ENCODE assay signal across 9 cellular contexts in genomic region chr15:66707310-66708160, GRCh38. TPM values are rescaled to one million over a fixed set of nuclear protein-coding genes. Genes with fewer than 3 reads are reported as not detected.
DNase-seq lines count a peak whose midpoint lies in the region; ATAC-seq and TF ChIP-seq lines count a peak whose summit lies in the region.
"Had no signal": no experiment of that assay in that cellular context is flagged by ENCODE, and none has a peak within 500 bp of the region (broad histone marks: within the 10 kb centered on the region; RNA-seq: fewer than 3 reads in every experiment).

No MANE protein-coding gene starts in this region.

- CTCF ChIA-PET in SK-N-SH (lab: Yijun Ruan, JAX) = interaction anchor here (0.6 to 12.9 kb wide), 19 partner anchors 10 to 641 kb away, joined by 3 to 172 read pairs (median 5); no protein-coding TSS in a partner anchor

- H3K9me3 Mint-ChIP-seq in HFFc6 = no peaks in the 10 kb centered on the region

- peak overlapping the region; percentile 62 to 74; a peak in 3 of 4 replicates for H3K27ac ChIP-seq in SK-N-SH (ENCODE audit: low read depth in 2 of 2, low read length in 1 of 2)
- H3K27ac ChIP-seq in right atrium auricular region = peak overlapping the region; percentile 69 to 72
- H3K27ac ChIP-seq in subcutaneous abdominal adipose tissue (ENCODE audit: low read depth, low read length) = peak overlapping the region; percentile 74
- peak overlapping the region in 1 of 5 donors; percentile 72 for H3K27ac ChIP-seq in adrenal gland
- H3K27ac ChIP-seq: neutrophil had no signal

- peak overlapping the region; percentile 95 for H3K4me2 ChIP-seq in SK-N-SH

- H3K4me1 ChIP-seq in SK-N-SH (ENCODE audit: control insufficient read depth in 1 of 2, insufficient read depth in 2 of 2, low read depth in 1 of 2, low read length in 1 of 2) (peaks cover 28 to 32% of the 10 kb centered on the region in 2 experiments; a peak in 3 of 4 replicates), right atrium auricular region (peaks cover 0 to 45% of the 10 kb centered on the region in 2 donors), subcutaneous abdominal adipose tissue (ENCODE audit: control insufficient read depth in 5 of 5, insufficient read depth in 5 of 5, low read length in 5 of 5) (peaks cover 3 to 79% (median 72%) of the 10 kb centered on the region in 5 donors), adrenal gland (replicated peaks in 1 of 2) (peaks cover 0 to 21% of the 10 kb centered on the region in 2 donors)

- H3K4me3 Mint-ChIP-seq in HFFc6 = peak overlapping the region; percentile 73

- H4K20me1 ChIP-seq in SK-N-SH (ENCODE audit: insufficient read depth) = peaks cover 83% of the 10 kb centered on the region

- peaks cover 1% of the 10 kb centered on the region; the same call in 1 of the 2 replicates for H3K27me3 Mint-ChIP-seq in HFFc6 (ENCODE audit: insufficient read depth)

- POLR2A ChIA-PET in SK-N-SH (lab: Yijun Ruan, JAX) = no interaction called here

- H3K9ac ChIP-seq in SK-N-SH (peak overlapping the region; percentile 36; the same call in 1 of the 2 replicates), subcutaneous abdominal adipose tissue (ENCODE audit: low read length in 5 of 5) (peak overlapping the region in 2 of 5 donors; percentile 62 to 71)

- no peaks in the 10 kb centered on the region for H3K9me3 ChIP-seq in SK-N-SH
- H3K9me3 ChIP-seq in right atrium auricular region = no peaks in the 10 kb centered on the region
- H3K9me3 ChIP-seq in subcutaneous abdominal adipose tissue (ENCODE audit: control insufficient read depth in 5 of 5, low read length in 5 of 5) = no peaks in the 10 kb centered on the region
- no peaks in the 10 kb centered on the region for H3K9me3 ChIP-seq in adrenal gland (replicated peaks in 1 of 3)
- H3K9me3 ChIP-seq: neutrophil had no signal

- TF ChIP-seq CTCF in HFFc6 (IDR thresholded peaks at IDR 0.05) (peak; percentile 45), SK-N-SH (IDR thresholded peaks at IDR 0.05) (peak; percentile 41; the same call in 1 of the 2 replicates), right atrium auricular region (IDR thresholded peaks at IDR 0.05) (peak in 1 of 2 donors; percentile 25), adrenal gland (IDR thresholded peaks at IDR 0.05) (no peak)

- H3K4me1 Mint-ChIP-seq in HFFc6 (ENCODE audit: low read depth) = peaks cover 64% of the 10 kb centered on the region

- H3F3A ChIP-seq in SK-N-SH (replicated peaks; ENCODE audit: insufficient read depth) = peaks cover 11% of the 10 kb centered on the region

- intact Hi-C loops in adrenal gland (cut with DNase I) = loop anchor here (10.0 kb wide), 2 partner anchors 137 to 147 kb away; no protein-coding TSS in a partner anchor

- peak; percentile 25 for DNase-seq in HFFc6
- peak; percentile 90 for DNase-seq in SK-N-SH
- no peak for DNase-seq in right atrium auricular region (ENCODE audit: low spot score)
- no peak for DNase-seq in activated CD4-positive, alpha-beta T cell treated with anti-CD3 and anti-CD28 coated beads for 1 hour
- no peak for DNase-seq in adrenal gland

- H3K9me2 ChIP-seq in SK-N-SH = no peaks in the 10 kb centered on the region

- TF ChIP-seq POLR2A in GM18505 (IDR thresholded peaks at IDR 0.05; ENCODE audit: borderline replicate concordance, extremely low read depth, insufficient read depth, insufficient read length) = no peak
- no peak for TF ChIP-seq POLR2A in adrenal gland (IDR thresholded peaks at IDR 0.05)

- H3K36me3 ChIP-seq in SK-N-SH (replicated peaks in 1 of 2; ENCODE audit: control insufficient read depth in 1 of 2, insufficient read depth in 2 of 2, low read length in 1 of 2) (peaks cover 8 to 25% of the 10 kb centered on the region in 2 experiments), right atrium auricular region (no peaks in the 10 kb centered on the region), subcutaneous abdominal adipose tissue (ENCODE audit: control insufficient read depth in 5 of 5, insufficient read depth in 5 of 5, low read length in 5 of 5) (peaks cover 0 to 7% (median 0%) of the 10 kb centered on the region in 5 donors), adrenal gland (replicated peaks in 1 of 2) (no peaks in the 10 kb centered on the region)
- H3K36me3 ChIP-seq: neutrophil had no signal

- H3K27me3 ChIP-seq in SK-N-SH (ENCODE audit: insufficient read depth) (no peaks in the 10 kb centered on the region), right atrium auricular region (no peaks in the 10 kb centered on the region), subcutaneous abdominal adipose tissue (ENCODE audit: control insufficient read depth in 5 of 5, insufficient read depth in 4 of 5, low read length in 5 of 5) (no peaks in the 10 kb centered on the region), adrenal gland (no peaks in the 10 kb centered on the region)

- WGBS in SK-N-SH (ENCODE audit: low lambda C conversion rate) = 31% methylated on average over 13 of the region's 16 CpGs
- 49 to 67% (median 61%) methylated on average over 14 to 16 of the region's 16 CpGs for WGBS in adrenal gland, 4 donors

- peak; percentile 61 for TF ChIP-seq RAD21 in SK-N-SH (IDR thresholded peaks at IDR 0.05; ENCODE audit: low read length)

- peaks cover 33% of the 10 kb centered on the region for H3K36me3 Mint-ChIP-seq in HFFc6 (ENCODE audit: low read depth)

- peak overlapping the region; percentile 1; the same call in 1 of the 2 replicates for H2AFZ ChIP-seq in SK-N-SH (ENCODE audit: low read depth)

- H3K27ac Mint-ChIP-seq in HFFc6 = peak overlapping the region; percentile 63

- H3K4me3 ChIP-seq in SK-N-SH (ENCODE audit: low read depth in 2 of 2, low read length in 1 of 2) = peak overlapping the region; percentile 3 to 40; a peak in 2 of 4 replicates
- peak overlapping the region; percentile 16 to 75 for H3K4me3 ChIP-seq in right atrium auricular region
- peak overlapping the region in 4 of 5 donors; percentile 36 to 86 (median 64) for H3K4me3 ChIP-seq in subcutaneous abdominal adipose tissue (ENCODE audit: low read depth in 1 of 5, low read length in 5 of 5)
- H3K4me3 ChIP-seq in adrenal gland = no peak overlapping the region

- peak; percentile 27 to 57; a peak in 2 of 4 replicates for TF ChIP-seq EP300 in SK-N-SH (IDR thresholded peaks at IDR 0.05; ENCODE audit: borderline replicate concordance in 1 of 2, low read depth in 1 of 2, low read length in 1 of 2)

- ATAC-seq in GM18505 (IDR thresholded peaks at IDR 0.05; ENCODE audit: unreplicated experiment) (no peak), HG03039 (IDR thresholded peaks at IDR 0.05; ENCODE audit: unreplicated experiment) (no peak)

- peaks cover 100% of the 10 kb centered on the region for H3K79me2 ChIP-seq in SK-N-SH (ENCODE audit: insufficient read depth)

TF ChIP-seq in SK-N-SH, 30 proteins besides CTCF, POLR2A, EP300 and RAD21:
- peak; percentile 6; the same call in 1 of the 2 replicates for TF ChIP-seq NFIC (IDR thresholded peaks at IDR 0.05; ENCODE audit: borderline replicate concordance)
- peak; percentile 41 for TF ChIP-seq SMC3 (IDR thresholded peaks at IDR 0.05; ENCODE audit: low read depth, low read length)
- TF ChIP-seq TCF12 (IDR thresholded peaks at IDR 0.05) = peak; percentile 50; the same call in 1 of the 2 replicates
- TF ChIP-seq ZBTB33 (IDR thresholded peaks at IDR 0.05; ENCODE audit: borderline replicate concordance, low read depth) = no peak
- 0 out of 2 replicates have a peak, but pooled peaks have one; percentile 55 for TF ChIP-seq MXI1 (IDR thresholded peaks at IDR 0.05; ENCODE audit: low read depth, low read length)
- peak; percentile 37 for TF ChIP-seq GATA2 (CRISPR knock-in tag; IDR thresholded peaks at IDR 0.05)
- peak; percentile 41 for TF ChIP-seq MAX (IDR thresholded peaks at IDR 0.05; ENCODE audit: low read depth)
- no peak for TF ChIP-seq USF2 (IDR thresholded peaks at IDR 0.05; ENCODE audit: borderline replicate concordance, low read depth, low read length)
- TF ChIP-seq YY1 (IDR thresholded peaks at IDR 0.05; ENCODE audit: low read depth) = no peak
- no peak for TF ChIP-seq MEF2A (IDR thresholded peaks at IDR 0.05; ENCODE audit: borderline replicate concordance, low read depth)

RNA-seq across cellular contexts. Expression of gene SMAD6, which starts 5.5 kb away (rescaled TPM):
- total RNA-seq in HFFc6 (2021; fragmentation: NEBNext Ultra II Directional; extraction: Animal tissue kit (Norgen Biotek cat#: 25700)) = 10 to 100 TPM; 10.2 to 18.1 (median 16.4) TPM
- 3.8 and 4.5 TPM in 2 replicates for polyA plus RNA-seq in SK-N-SH (2012; rRNA removed)
- 2.1 and 3.6 TPM in 2 replicates for polyA plus RNA-seq in SK-N-SH (2012; cell fraction: cytosol; rRNA removed)
- 16.1 and 18.7 TPM in 2 replicates for polyA plus RNA-seq in SK-N-SH (2012; cell fraction: nucleus; rRNA removed)
- 100 to 1,000 TPM in 1 of 2 donors, 10 to 100 TPM in 1; 20.8 to 104 TPM for total RNA-seq in right atrium auricular region
- 10 to 100 TPM in 4 of 8 donors, 1 to 10 TPM in 4; 5.7 to 31.9 (median 9.5) TPM for total RNA-seq in adrenal gland
- 1 to 10 TPM; 1.9 to 7.0 (median 2.7) TPM for polyA plus RNA-seq in adrenal gland

Comparison
In these comparisons a context has a peak if more than half of its experiments do, and no peak if none do; other contexts are left out.
1. DNase-seq: peak in HFFc6 (single experiment) and SK-N-SH (single experiment); none in right atrium auricular region (single experiment), activated CD4-positive, alpha-beta T cell treated with anti-CD3 and anti-CD28 coated beads for 1 hour (single experiment) and adrenal gland (0 of 7).
2. CTCF ChIP-seq: peak in HFFc6 (single experiment) and SK-N-SH (single experiment); none in adrenal gland (0 of 6).
3. H3K4me3 ChIP-seq: peak in SK-N-SH (2 of 2), right atrium auricular region (2 of 2) and subcutaneous abdominal adipose tissue (4 of 5); none in adrenal gland (0 of 4).